17 cellular contexts compared by ENCODE assay signal in the genomic region with DNA sequence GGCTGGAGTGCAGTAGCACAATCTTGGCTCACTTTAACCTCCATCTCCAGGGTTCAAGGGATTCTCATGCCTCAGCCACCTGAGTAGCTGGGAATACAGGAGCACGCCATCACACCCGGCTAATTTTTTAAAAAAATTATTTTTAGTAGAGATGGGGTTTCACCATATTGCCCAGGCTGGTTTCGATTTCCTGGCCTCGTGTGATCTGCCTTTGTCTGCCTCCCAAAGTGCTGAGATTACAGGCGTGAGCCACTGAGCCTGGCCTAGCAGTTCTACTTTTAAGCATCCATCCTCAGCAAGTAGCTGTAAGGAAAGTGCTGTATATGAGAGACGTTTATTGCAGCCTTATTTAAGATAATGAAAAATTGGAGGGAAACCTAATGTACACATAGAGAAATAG.
DNase-seq lines count a peak whose midpoint lies in the region; ATAC-seq and TF ChIP-seq lines count a peak whose summit lies in the region.
"Had no signal": no experiment of that assay in that cellular context is flagged by ENCODE, and none has a peak within 500 bp of the region (broad histone marks: within the 10 kb centered on the region; RNA-seq: fewer than 3 reads in every experiment).

No MANE protein-coding gene starts in this region.

- ATAC-seq in GM18867 (IDR thresholded peaks at IDR 0.05; ENCODE audit: unreplicated experiment): peak; percentile 74
- peak; percentile 83 for ATAC-seq in GM21526 (IDR thresholded peaks at IDR 0.05; ENCODE audit: low FRiP score, unreplicated experiment)
- peak; percentile 51 for ATAC-seq in HG03280 (IDR thresholded peaks at IDR 0.05; ENCODE audit: unreplicated experiment)
- no peak for ATAC-seq in GM21423 (IDR thresholded peaks at IDR 0.05; ENCODE audit: unreplicated experiment)
- ATAC-seq: T-helper 17 cell had no signal

- no peaks in the 10 kb centered on the region for H3F3A ChIP-seq in SU-DHL-6 (ENCODE audit: insufficient read depth)

- TF ChIP-seq CTCF in SU-DHL-6 (IDR thresholded peaks at IDR 0.05; ENCODE audit: insufficient read depth, low read length, poor library complexity, severe bottlenecking) (no peak), left ventricle myocardium inferior (IDR thresholded peaks at IDR 0.05; ENCODE audit: borderline replicate concordance) (no peak)

- H3K9me3 ChIP-seq in SU-DHL-6 (ENCODE audit: insufficient read depth, low read length): no peaks in the 10 kb centered on the region
- peaks cover 4% of the 10 kb centered on the region; the same call in 1 of the 2 replicates for H3K9me3 ChIP-seq in HAP-1
- peaks cover 18% of the 10 kb centered on the region for H3K9me3 ChIP-seq in left ventricle myocardium inferior (replicated peaks)

- H3K27me3 ChIP-seq in SU-DHL-6 (ENCODE audit: low read length) (no peaks in the 10 kb centered on the region), HAP-1 (ENCODE audit: low read depth) (no peaks in the 10 kb centered on the region), left ventricle myocardium inferior (ENCODE audit: low read depth) (no peaks in the 10 kb centered on the region)

- no peaks in the 10 kb centered on the region for H3K9me2 ChIP-seq in SU-DHL-6 (replicated peaks; ENCODE audit: insufficient read depth, low read length)

- peak overlapping the region; percentile 31 for H3K4me2 ChIP-seq in SU-DHL-6 (ENCODE audit: low read depth, low read length, poor library complexity, severe bottlenecking)
- H3K4me2 ChIP-seq: A549 had no signal

- H2AFZ ChIP-seq in SU-DHL-6 (ENCODE audit: low read depth, low read length, severe bottlenecking): peak overlapping the region; percentile 82
- H2AFZ ChIP-seq: GM23248 had no signal

- H4K20me1 ChIP-seq in SU-DHL-6 (ENCODE audit: low read depth, low read length): no peaks in the 10 kb centered on the region

- H3K79me2 ChIP-seq in SU-DHL-6 (ENCODE audit: insufficient read depth, low read length): no peaks in the 10 kb centered on the region

- in situ Hi-C loops in HAP-1 (cut with MboI; ENCODE audit: low sequenced_read_pairs): no loop called here

- H3K9ac ChIP-seq in SU-DHL-6 (ENCODE audit: low read length): no peak overlapping the region
- H3K9ac ChIP-seq: GM23248 had no signal

- intact Hi-C loops in left ventricle myocardium inferior (cut with micrococcal nuclease): no loop called here

- H3K36me3 ChIP-seq in SU-DHL-6 (ENCODE audit: low read length): no peaks in the 10 kb centered on the region
- no peaks in the 10 kb centered on the region for H3K36me3 ChIP-seq in HAP-1 (replicated peaks)
- no peaks in the 10 kb centered on the region for H3K36me3 ChIP-seq in left ventricle myocardium inferior

- H3K4me3 ChIP-seq in SU-DHL-6 (ENCODE audit: insufficient read depth, low read length, poor library complexity, severe bottlenecking) (no peak overlapping the region), HAP-1 (no peak overlapping the region), left ventricle myocardium inferior (no peak overlapping the region)
- H3K4me3 ChIP-seq: A549, GM23248 had no signal

- no peaks in the 10 kb centered on the region for H3K4me1 ChIP-seq in HAP-1
- no peaks in the 10 kb centered on the region for H3K4me1 ChIP-seq in left ventricle myocardium inferior
- H3K4me1 ChIP-seq: A549 had no signal

- no peak for DNase-seq in HAP-1 (ENCODE audit: low spot score in 2 of 2)
- DNase-seq in left ventricle myocardium inferior: no peak
- DNase-seq: Calu3, DMS79, NCI-H1417, NCI-H2029, NCI-H2171 treated with DMSO at 0.1 percent for 48 hours, SHP77 treated with DMSO at 0.1 percent for 48 hours, T-helper 17 cell had no signal

- H3K27ac ChIP-seq in SU-DHL-6 (ENCODE audit: low read depth, low read length) (no peak overlapping the region), left ventricle myocardium inferior (replicated peaks) (no peak overlapping the region)
- H3K27ac ChIP-seq: A549, C4-2B, GM23248 had no signal
